8 cellular contexts compared by ENCODE assay signal in the genomic region with DNA sequence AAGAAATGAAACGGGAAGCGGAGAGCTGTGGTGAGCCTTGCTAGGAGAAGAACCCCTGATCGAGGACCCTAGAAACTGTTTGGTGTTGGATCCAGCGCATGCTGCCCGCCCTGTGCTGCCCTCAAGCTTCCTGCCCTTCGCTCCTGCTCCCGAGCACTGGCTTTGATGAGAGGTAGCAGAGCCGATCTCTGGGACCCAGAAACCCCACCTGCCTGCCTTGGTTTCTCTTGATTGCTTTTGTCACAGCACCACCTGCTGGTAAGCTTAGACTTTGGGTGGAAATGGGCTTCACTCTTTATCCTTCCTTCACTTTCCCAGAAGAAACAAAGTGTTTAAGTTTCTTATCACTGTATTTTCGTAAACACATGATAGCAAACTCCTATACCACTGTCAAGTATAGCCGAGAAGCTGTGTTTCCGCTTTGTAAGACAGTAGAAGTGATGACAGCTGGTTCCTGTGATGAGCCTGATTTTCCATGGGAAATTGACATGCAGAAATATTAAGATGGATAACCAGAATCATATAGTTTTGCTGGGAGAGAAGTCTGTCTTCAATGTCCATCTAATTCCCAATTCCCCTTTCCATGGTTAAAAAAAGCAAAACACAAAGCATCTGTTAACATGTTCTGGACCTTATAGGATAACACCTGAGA.
DNase-seq lines count a peak whose midpoint lies in the region; ATAC-seq and TF ChIP-seq lines count a peak whose summit lies in the region.

No MANE protein-coding gene starts in this region.

- no peak for TF ChIP-seq EP300 in suprapubic skin (IDR thresholded peaks at IDR 0.05)

- H3K36me3 Mint-ChIP-seq in activated T-cell treated with anti-CD3 and anti-CD28 coated beads, Interleukin-2, amount 50 U/mL, for 72 hours (ENCODE audit: insufficient read depth in 2 of 2), result no peaks in the 10 kb centered on the region
- H3K36me3 Mint-ChIP-seq in nephron progenitor cell (ENCODE audit: low read depth), result peaks cover 7% of the 10 kb centered on the region

- H3K9me3 Mint-ChIP-seq in activated T-cell treated with anti-CD3 and anti-CD28 coated beads, Interleukin-2, amount 50 U/mL, for 72 hours, result no peaks in the 10 kb centered on the region
- H3K9me3 Mint-ChIP-seq in nephron progenitor cell, result no peaks in the 10 kb centered on the region

- H3K27ac ChIP-seq in OCI-LY3 (ENCODE audit: low read length), result no peak overlapping the region
- no peak overlapping the region for H3K27ac ChIP-seq in fibroblast of lung (ENCODE audit: insufficient read depth, low read length)
- H3K27ac ChIP-seq in suprapubic skin, result no peak overlapping the region

- H3K27ac Mint-ChIP-seq in activated T-cell treated with anti-CD3 and anti-CD28 coated beads, Interleukin-2, amount 50 U/mL, for 72 hours, result no peak overlapping the region
- H3K27ac Mint-ChIP-seq in nephron progenitor cell, result no peak overlapping the region

- DNase-seq in DMS153 (lab: John Stamatoyannopoulos, UW) (peak; percentile 50), fibroblast of lung (ENCODE audit: low read depth in 2 of 2) (peak; percentile 38 to 71), nephron progenitor cell (peak; percentile 62), suprapubic skin (ENCODE audit: low spot score in 2 of 2) (no peak)
- peak; percentile 58 to 71 for DNase-seq in activated T-cell treated with anti-CD3 and anti-CD28 coated beads, Interleukin-2, amount 50 U/mL, for 72 hours

- H4K20me1 ChIP-seq in OCI-LY3 (ENCODE audit: insufficient read depth, low read length) (no peaks in the 10 kb centered on the region), fibroblast of lung (ENCODE audit: control insufficient read depth, extremely low read depth, insufficient read depth, low read length) (no peaks in the 10 kb centered on the region)

- WGBS in suprapubic skin, result 37% methylated on average over 11 of the region's 11 CpGs

- H3K9me3 ChIP-seq in OCI-LY3 (ENCODE audit: insufficient read depth, low read length), result no peaks in the 10 kb centered on the region
- H3K9me3 ChIP-seq in fibroblast of lung (ENCODE audit: control insufficient read depth, insufficient read depth, low read depth, low read length), result no peaks in the 10 kb centered on the region
- no peaks in the 10 kb centered on the region for H3K9me3 ChIP-seq in suprapubic skin

- H2AFZ ChIP-seq in OCI-LY3 (ENCODE audit: low read depth, low read length) (peak overlapping the region; percentile 54), fibroblast of lung (ENCODE audit: low read length) (no peak overlapping the region)

- ATAC-seq in HG02759 (IDR thresholded peaks at IDR 0.05; ENCODE audit: unreplicated experiment), result peak; percentile 63
- peak; percentile 65 to 68 for ATAC-seq in activated T-cell treated with anti-CD3 and anti-CD28 coated beads, Interleukin-2, amount 50 U/mL, for 72 hours (replicated peaks in 1 of 2)
- ATAC-seq in HG02938 (IDR thresholded peaks at IDR 0.05; ENCODE audit: unreplicated experiment), result no peak

- no peaks in the 10 kb centered on the region for H3K4me1 Mint-ChIP-seq in activated T-cell treated with anti-CD3 and anti-CD28 coated beads, Interleukin-2, amount 50 U/mL, for 72 hours (ENCODE audit: low read depth)
- H3K4me1 Mint-ChIP-seq in nephron progenitor cell, result peaks cover 22% of the 10 kb centered on the region

- H3K4me3 ChIP-seq in OCI-LY3 (ENCODE audit: low read length) (peak overlapping the region; percentile 70), fibroblast of lung (replicated peaks in 1 of 4; ENCODE audit: control extremely low read depth in 1 of 4, insufficient read depth in 1 of 4, low read depth in 3 of 4, low read length in 4 of 4) (peak overlapping the region in 1 of 4 experiments; percentile 17), suprapubic skin (peak overlapping the region; percentile 33)

- H3K27me3 ChIP-seq in OCI-LY3 (ENCODE audit: low read depth, low read length), result no peaks in the 10 kb centered on the region
- no peaks in the 10 kb centered on the region for H3K27me3 ChIP-seq in fibroblast of lung (ENCODE audit: control insufficient read depth, insufficient read depth, low read length)
- H3K27me3 ChIP-seq in suprapubic skin, result no peaks in the 10 kb centered on the region

- peak; percentile 100 for TF ChIP-seq CTCF in OCI-LY3 (IDR thresholded peaks at IDR 0.05; ENCODE audit: low read depth, low read length)
- TF ChIP-seq CTCF in fibroblast of lung (conservative IDR thresholded peaks at IDR 0.05 in 1 of 2, IDR thresholded peaks at IDR 0.05 in 1 of 2; ENCODE audit: low read depth in 1 of 2, low read length in 2 of 2), result peak; percentile 85 to 89
- TF ChIP-seq CTCF in nephron progenitor cell (IDR thresholded peaks at IDR 0.05), result peak; percentile 69
- TF ChIP-seq CTCF in suprapubic skin (IDR thresholded peaks at IDR 0.05), result peak; percentile 60 to 65

- H3K9ac ChIP-seq in OCI-LY3 (ENCODE audit: low read length) (peak overlapping the region; percentile 30), fibroblast of lung (ENCODE audit: insufficient read depth, low read length) (no peak overlapping the region)

- peak overlapping the region in 1 of 2 donors; percentile 46 for H3K4me3 Mint-ChIP-seq in activated T-cell treated with anti-CD3 and anti-CD28 coated beads, Interleukin-2, amount 50 U/mL, for 72 hours
- H3K4me3 Mint-ChIP-seq in nephron progenitor cell, result no peak overlapping the region

- H3K27me3 Mint-ChIP-seq in activated T-cell treated with anti-CD3 and anti-CD28 coated beads, Interleukin-2, amount 50 U/mL, for 72 hours (ENCODE audit: low read depth), result no peaks in the 10 kb centered on the region
- peaks cover 2% of the 10 kb centered on the region for H3K27me3 Mint-ChIP-seq in nephron progenitor cell (ENCODE audit: low read depth, poor library complexity)

- H3K36me3 ChIP-seq in OCI-LY3 (replicated peaks; ENCODE audit: low read depth, low read length) (no peaks in the 10 kb centered on the region), fibroblast of lung (ENCODE audit: control insufficient read depth, insufficient read depth, low read length) (peaks cover 6% of the 10 kb centered on the region), suprapubic skin (peaks cover 12% of the 10 kb centered on the region)

- H3K4me2 ChIP-seq in OCI-LY3 (ENCODE audit: low read length), result peak overlapping the region; percentile 83
- H3K4me2 ChIP-seq in fibroblast of lung (ENCODE audit: extremely low read depth, insufficient read depth, low read length), result peak overlapping the region; percentile 41

- H3K79me2 ChIP-seq in OCI-LY3 (ENCODE audit: low read length) (no peaks in the 10 kb centered on the region), fibroblast of lung (ENCODE audit: control insufficient read depth, insufficient read depth, low read length) (no peaks in the 10 kb centered on the region)

- H3K4me1 ChIP-seq in OCI-LY3 (ENCODE audit: low read length) (peaks cover 5% of the 10 kb centered on the region), fibroblast of lung (ENCODE audit: control insufficient read depth, extremely low read depth, insufficient read depth, low read length) (peaks cover 9% of the 10 kb centered on the region), suprapubic skin (no peaks in the 10 kb centered on the region)

- no peak for TF ChIP-seq POLR2A in suprapubic skin (IDR thresholded peaks at IDR 0.05)

Comparison
In these comparisons a context has a peak if more than half of its experiments do, and no peak if none do; other contexts are left out.
1. DNase-seq: peak in DMS153 (single experiment), activated T-cell treated with anti-CD3 and anti-CD28 coated beads, Interleukin-2, amount 50 U/mL, for 72 hours (2 of 2), fibroblast of lung (2 of 2) and nephron progenitor cell (single experiment); none in suprapubic skin (0 of 2).
2. Peak in every context shown above with its lines, with median percentiles within 50 percentile points of each other: CTCF ChIP-seq.